ENCODE assay signal across 8 cellular contexts in the genomic region with DNA sequence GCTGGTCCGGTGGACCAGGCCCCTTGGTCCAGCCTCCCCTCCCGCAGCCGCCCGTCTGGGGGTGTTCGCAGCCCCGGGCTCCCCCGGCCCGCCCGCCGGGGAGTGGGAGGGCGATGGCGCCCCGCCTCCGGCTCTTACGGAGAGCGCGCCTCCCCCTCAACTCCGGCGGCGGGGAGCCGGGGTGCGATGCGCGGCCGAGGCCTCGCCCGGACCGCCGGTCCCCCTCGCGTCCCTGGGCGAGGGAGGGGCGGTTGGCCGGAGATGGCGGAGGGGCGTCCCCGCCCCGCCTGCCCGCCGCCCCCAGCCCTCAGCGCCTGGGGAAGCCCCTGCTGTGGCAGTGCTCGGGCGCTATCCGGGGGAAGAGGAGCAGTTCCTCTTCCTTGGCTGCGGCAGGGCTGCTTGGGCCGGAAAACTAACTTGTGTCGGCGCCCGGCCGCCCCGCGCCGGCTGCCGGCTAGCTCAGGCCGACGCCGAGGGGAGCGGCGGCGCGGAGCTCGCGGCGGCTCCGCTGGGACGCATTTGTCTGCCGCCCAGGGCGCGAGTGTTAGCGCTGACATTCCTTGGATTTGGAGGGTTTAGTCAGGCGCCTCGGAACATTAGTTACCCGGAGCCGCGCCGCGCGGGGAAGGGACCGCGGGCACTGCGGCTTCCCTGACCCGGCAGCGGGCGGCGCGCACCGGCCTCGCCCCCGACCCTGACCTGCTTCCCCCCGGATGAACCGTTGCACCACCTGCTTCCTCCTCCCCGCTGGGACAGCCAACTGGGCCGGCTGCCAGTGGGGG. TPM values are rescaled to one million over a fixed set of nuclear protein-coding genes. Genes with fewer than 3 reads are reported as not detected.
DNase-seq lines count a peak whose midpoint lies in the region; ATAC-seq and TF ChIP-seq lines count a peak whose summit lies in the region.

No MANE protein-coding gene starts in this region.

- H3K4me3 ChIP-seq in endodermal cell (ENCODE audit: low read length) (peak overlapping the region; percentile 86), mesodermal cell (ENCODE audit: extremely low read depth, insufficient read depth, low read length, poor library complexity, severe bottlenecking) (peak overlapping the region; percentile 71)

- H3K27ac ChIP-seq in endodermal cell (ENCODE audit: low read depth, low read length) (peak overlapping the region; percentile 62), mesodermal cell (ENCODE audit: low read depth, low read length, severe bottlenecking) (peak overlapping the region; percentile 84)

- ATAC-seq in GM18867 (IDR thresholded peaks at IDR 0.05; ENCODE audit: unreplicated experiment) (peak; percentile 65), HG03064 (IDR thresholded peaks at IDR 0.05; ENCODE audit: low read depth, unreplicated experiment) (peak; percentile 52)

- no peaks in the 10 kb centered on the region for H3K36me3 ChIP-seq in endodermal cell (ENCODE audit: control insufficient read depth, insufficient read depth, low read length)
- peaks cover 9% of the 10 kb centered on the region for H3K36me3 ChIP-seq in mesodermal cell (ENCODE audit: control insufficient read depth, insufficient read depth, low read length)

- no peak for TF ChIP-seq CTCF in endodermal cell (conservative IDR thresholded peaks at IDR 0.05)

- H3K27me3 Mint-ChIP-seq in endodermal cell (ENCODE audit: insufficient read depth), result no peaks in the 10 kb centered on the region

- peak; percentile 84 for DNase-seq in AG08396 (ENCODE audit: low spot score)
- peak; percentile 77 for DNase-seq in NCI-H69 (lab: John Stamatoyannopoulos, UW)
- peak; percentile 23 to 32 for DNase-seq in activated CD8-positive, alpha-beta memory T cell treated with anti-CD3 and anti-CD28 coated beads for 4 hours (ENCODE audit: low read depth in 2 of 2)
- DNase-seq in endodermal cell, result peak; percentile 86
- DNase-seq in stimulated activated CD8-positive, alpha-beta memory T cell treated with anti-CD3 and anti-CD28 coated beads, Interleukin-2, amount 100 ng/mL, for 48 hours (ENCODE audit: low read depth in 2 of 2), result peak; percentile 25 to 48

- peak overlapping the region; percentile 79 for H3K27ac Mint-ChIP-seq in endodermal cell

- peak overlapping the region; percentile 44 for H3K9ac ChIP-seq in endodermal cell (ENCODE audit: extremely low read depth, low read length, poor library complexity, severe bottlenecking)

- no peaks in the 10 kb centered on the region for H3K9me3 Mint-ChIP-seq in endodermal cell

- 0 to 6% methylated on average over 3 to 93 of the region's 93 CpGs for WGBS in endodermal cell (ENCODE audit: insufficient coverage in 1 of 2, insufficient read length in 1 of 2), 2 experiments
- WGBS in mesodermal cell (ENCODE audit: insufficient coverage in 2 of 2), 2 experiments, result 0% methylated on average over 53 to 62 of the region's 93 CpGs

- H3K4me1 ChIP-seq in endodermal cell (ENCODE audit: control insufficient read depth, insufficient read depth, low read length), result peaks cover 3% of the 10 kb centered on the region
- H3K4me1 ChIP-seq in mesodermal cell (ENCODE audit: control insufficient read depth, insufficient read depth, low read length, poor library complexity, severe bottlenecking), result no peaks in the 10 kb centered on the region

- H3K9me3 ChIP-seq in endodermal cell (ENCODE audit: control insufficient read depth, low read length) (no peaks in the 10 kb centered on the region), mesodermal cell (ENCODE audit: control insufficient read depth, low read length) (no peaks in the 10 kb centered on the region)

- H3K27me3 ChIP-seq in endodermal cell (ENCODE audit: control insufficient read depth, insufficient read depth, low read length, poor library complexity, severe bottlenecking), result no peaks in the 10 kb centered on the region

- H3K4me3 Mint-ChIP-seq in endodermal cell, result peak overlapping the region; percentile 96

- peaks cover 38% of the 10 kb centered on the region for H3K4me1 Mint-ChIP-seq in endodermal cell

- peaks cover 3% of the 10 kb centered on the region for H3K36me3 Mint-ChIP-seq in endodermal cell (ENCODE audit: low read depth)

RNA-seq across cellular contexts. Expression of a gene that starts 1.0 kb away (rescaled TPM):
- total RNA-seq in endodermal cell, result 10 to 100 TPM; 66.1 to 72.1 TPM
- polyA plus RNA-seq in endodermal cell (2013, experiment 1 of 2), result 40.6 TPM
- polyA plus RNA-seq in endodermal cell (2013, experiment 2 of 2), result 40.8 TPM
- polyA plus RNA-seq in mesodermal cell (2013, experiment 1 of 2), result 37.9 TPM
- 40.1 TPM for polyA plus RNA-seq in mesodermal cell (2013, experiment 2 of 2)

Comparison
In these comparisons a context has a peak if more than half of its experiments do, and no peak if none do; other contexts are left out.
1. Peak in every context shown above with its lines: DNase-seq, ATAC-seq, H3K4me3 ChIP-seq and H3K27ac ChIP-seq.
2. DNase-seq: peak in every context shown above with its lines; median percentile 86 in endodermal cell; 84 in AG08396; 77 in NCI-H69; 36 in stimulated activated CD8-positive, alpha-beta memory T cell treated with anti-CD3 and anti-CD28 coated beads, Interleukin-2, amount 100 ng/mL, for 48 hours; 28 in activated CD8-positive, alpha-beta memory T cell treated with anti-CD3 and anti-CD28 coated beads for 4 hours.